In the genomic region with DNA sequence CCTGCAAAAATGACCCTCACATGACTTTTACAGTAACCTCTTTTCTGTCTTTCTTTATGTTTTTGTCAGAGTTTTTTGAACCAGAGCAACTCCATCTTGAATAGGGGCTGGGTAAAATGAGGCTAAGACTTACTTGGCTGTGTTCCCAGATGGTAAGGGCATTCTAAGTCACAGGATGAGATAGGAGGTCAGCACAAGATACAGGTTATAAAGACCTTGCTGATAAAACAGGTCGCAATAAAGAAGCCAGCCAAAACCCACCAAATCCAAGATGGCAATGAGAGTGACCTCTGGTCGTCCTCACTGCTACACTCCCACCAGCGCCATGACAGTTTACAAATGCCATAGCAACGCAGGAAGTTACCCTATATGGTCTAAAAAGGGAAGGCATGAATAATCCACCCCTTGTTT, we compare ENCODE assay signal across 1 cellular context.
TF ChIP-seq lines count a peak whose summit lies in the region.

No MANE protein-coding gene starts in this region.

TF ChIP-seq in K562, 482 proteins besides CTCF, POLR2A, EP300 and RAD21 (continued from another document):
- TF ChIP-seq, protein P1, sequence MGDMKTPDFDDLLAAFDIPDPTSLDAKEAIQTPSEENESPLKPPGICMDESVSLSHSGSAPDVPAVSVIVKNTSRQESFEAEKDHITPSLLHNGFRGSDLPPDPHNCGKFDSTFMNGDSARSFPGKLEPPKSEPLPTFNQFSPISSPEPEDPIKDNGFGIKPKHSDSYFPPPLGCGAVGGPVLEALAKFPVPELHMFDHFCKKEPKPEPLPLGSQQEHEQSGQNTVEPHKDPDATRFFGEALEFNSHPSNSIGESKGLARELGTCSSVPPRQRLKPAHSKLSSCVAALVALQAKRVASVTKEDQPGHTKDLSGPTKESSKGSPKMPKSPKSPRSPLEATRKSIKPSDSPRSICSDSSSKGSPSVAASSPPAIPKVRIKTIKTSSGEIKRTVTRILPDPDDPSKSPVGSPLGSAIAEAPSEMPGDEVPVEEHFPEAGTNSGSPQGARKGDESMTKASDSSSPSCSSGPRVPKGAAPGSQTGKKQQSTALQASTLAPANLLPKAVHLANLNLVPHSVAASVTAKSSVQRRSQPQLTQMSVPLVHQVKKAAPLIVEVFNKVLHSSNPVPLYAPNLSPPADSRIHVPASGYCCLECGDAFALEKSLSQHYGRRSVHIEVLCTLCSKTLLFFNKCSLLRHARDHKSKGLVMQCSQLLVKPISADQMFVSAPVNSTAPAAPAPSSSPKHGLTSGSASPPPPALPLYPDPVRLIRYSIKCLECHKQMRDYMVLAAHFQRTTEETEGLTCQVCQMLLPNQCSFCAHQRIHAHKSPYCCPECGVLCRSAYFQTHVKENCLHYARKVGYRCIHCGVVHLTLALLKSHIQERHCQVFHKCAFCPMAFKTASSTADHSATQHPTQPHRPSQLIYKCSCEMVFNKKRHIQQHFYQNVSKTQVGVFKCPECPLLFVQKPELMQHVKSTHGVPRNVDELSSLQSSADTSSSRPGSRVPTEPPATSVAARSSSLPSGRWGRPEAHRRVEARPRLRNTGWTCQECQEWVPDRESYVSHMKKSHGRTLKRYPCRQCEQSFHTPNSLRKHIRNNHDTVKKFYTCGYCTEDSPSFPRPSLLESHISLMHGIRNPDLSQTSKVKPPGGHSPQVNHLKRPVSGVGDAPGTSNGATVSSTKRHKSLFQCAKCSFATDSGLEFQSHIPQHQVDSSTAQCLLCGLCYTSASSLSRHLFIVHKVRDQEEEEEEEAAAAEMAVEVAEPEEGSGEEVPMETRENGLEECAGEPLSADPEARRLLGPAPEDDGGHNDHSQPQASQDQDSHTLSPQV (IDR thresholded peaks at IDR 0.05), result 0 out of 2 replicates have a peak, but pooled peaks have one; percentile 24
- TF ChIP-seq, protein P2, sequence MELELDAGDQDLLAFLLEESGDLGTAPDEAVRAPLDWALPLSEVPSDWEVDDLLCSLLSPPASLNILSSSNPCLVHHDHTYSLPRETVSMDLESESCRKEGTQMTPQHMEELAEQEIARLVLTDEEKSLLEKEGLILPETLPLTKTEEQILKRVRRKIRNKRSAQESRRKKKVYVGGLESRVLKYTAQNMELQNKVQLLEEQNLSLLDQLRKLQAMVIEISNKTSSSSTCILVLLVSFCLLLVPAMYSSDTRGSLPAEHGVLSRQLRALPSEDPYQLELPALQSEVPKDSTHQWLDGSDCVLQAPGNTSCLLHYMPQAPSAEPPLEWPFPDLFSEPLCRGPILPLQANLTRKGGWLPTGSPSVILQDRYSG (tag; conservative IDR thresholded peaks at IDR 0.05; ENCODE audit: low read depth), result 0 out of 2 replicates have a peak, but pooled peaks have one; percentile 53
